ENCODE assay signal across 29 cellular contexts in genomic region chr12:50440288-50440687, GRCh38. TPM values are rescaled to one million over a fixed set of nuclear protein-coding genes. Genes with fewer than 3 reads are reported as not detected.
DNase-seq lines count a peak whose midpoint lies in the region; ATAC-seq and TF ChIP-seq lines count a peak whose summit lies in the region.
"Had no signal": no experiment of that assay in that cellular context is flagged by ENCODE, and none has a peak within 500 bp of the region (broad histone marks: within the 10 kb centered on the region; RNA-seq: fewer than 3 reads in every experiment).

No MANE protein-coding gene starts in this region.

- peaks cover 44% of the 10 kb centered on the region for H3K36me3 ChIP-seq in OCI-LY3 (replicated peaks; ENCODE audit: low read depth, low read length)

- no peak overlapping the region for H3K4me3 Mint-ChIP-seq in T-helper 1 cell treated with Interleukin-12 subunit alpha and Interleukin-12 subunit beta and Interleukin-4 antibody, amounts not matched to agents 30 μg/mL and 1 μg/mL, for 36 hours
- H3K4me3 Mint-ChIP-seq in activated T-cell treated with anti-CD3 and anti-CD28 coated beads, Interleukin-2, amount 50 U/mL, for 72 hours: no peak overlapping the region
- H3K4me3 Mint-ChIP-seq in memory B cell: no peak overlapping the region
- H3K4me3 Mint-ChIP-seq: B cell; CD8-positive, alpha-beta T cell; GM23338; H9 had no signal

- no peak for TF ChIP-seq CTCF in OCI-LY3 (IDR thresholded peaks at IDR 0.05; ENCODE audit: low read depth, low read length)

- no peak for DNase-seq in T-helper 1 cell
- DNase-seq in activated T-cell treated with anti-CD3 and anti-CD28 coated beads, Interleukin-2, amount 50 U/mL, for 72 hours: no peak
- no peak for DNase-seq in activated T-cell treated with anti-CD3 and anti-CD28 coated beads, Interleukin-2, amount 50 U/mL, for 48 hours
- no peak for DNase-seq in memory B cell (ENCODE audit: low spot score in 2 of 2)
- DNase-seq in NCI-H1048 (lab: John Stamatoyannopoulos, UW): no peak
- no peak for DNase-seq in caudate nucleus (lab: John Stamatoyannopoulos, UW)
- DNase-seq: Caco-2; CD8-positive, alpha-beta T cell; H9; NCI-H1092; NCI-H1417 treated with DMSO at 0.1 percent for 48 hours; NCI-H187; NCI-H2081 treated with DMSO at 0.1 percent for 48 hours; NCI-H2171; NCI-H226; NCI-H510A; NCI-H69; SHP77 had no signal

- peak overlapping the region; percentile 0 for H3K27ac ChIP-seq in OCI-LY3 (ENCODE audit: low read length)
- H3K27ac ChIP-seq in caudate nucleus (ENCODE audit: low read depth, low read length): no peak overlapping the region
- H3K27ac ChIP-seq: 22Rv1, C4-2B, HL-60, RWPE1 had no signal

- H3K4me3 ChIP-seq in OCI-LY3 (ENCODE audit: low read length): no peak overlapping the region
- H3K4me3 ChIP-seq: GM23338 had no signal

- no peaks in the 10 kb centered on the region for H3K27me3 ChIP-seq in OCI-LY3 (ENCODE audit: low read depth, low read length)

- no peaks in the 10 kb centered on the region for H3K27me3 Mint-ChIP-seq in T-helper 1 cell treated with Interleukin-12 subunit alpha and Interleukin-12 subunit beta and Interleukin-4 antibody, amounts not matched to agents 30 μg/mL and 1 μg/mL, for 36 hours (ENCODE audit: low read depth)
- H3K27me3 Mint-ChIP-seq in activated T-cell treated with anti-CD3 and anti-CD28 coated beads, Interleukin-2, amount 50 U/mL, for 72 hours (ENCODE audit: low read depth): no peaks in the 10 kb centered on the region
- H3K27me3 Mint-ChIP-seq in memory B cell: no peaks in the 10 kb centered on the region
- H3K27me3 Mint-ChIP-seq: B cell had no signal

- H3K4me1 ChIP-seq in OCI-LY3 (ENCODE audit: low read length): peaks cover 31% of the 10 kb centered on the region
- H3K4me1 ChIP-seq: Caco-2 had no signal

- no peak overlapping the region for H2AFZ ChIP-seq in OCI-LY3 (ENCODE audit: low read depth, low read length)
- H2AFZ ChIP-seq: GM23338 had no signal

- peak overlapping the region; percentile 31 for H3K27ac Mint-ChIP-seq in T-helper 1 cell treated with Interleukin-12 subunit alpha and Interleukin-12 subunit beta and Interleukin-4 antibody, amounts not matched to agents 30 μg/mL and 1 μg/mL, for 36 hours
- H3K27ac Mint-ChIP-seq in activated T-cell treated with anti-CD3 and anti-CD28 coated beads, Interleukin-2, amount 50 U/mL, for 72 hours: peak overlapping the region; percentile 76
- H3K27ac Mint-ChIP-seq in memory B cell: peak overlapping the region; percentile 64
- H3K27ac Mint-ChIP-seq: B cell; CD8-positive, alpha-beta T cell; GM23338; H9 had no signal

- ATAC-seq in activated T-cell treated with anti-CD3 and anti-CD28 coated beads, Interleukin-2, amount 50 U/mL, for 72 hours (replicated peaks in 1 of 2): no peak
- ATAC-seq in memory B cell (ENCODE audit: low read depth): no peak
- ATAC-seq: CD8-positive, alpha-beta T cell; GM23338; Panc1 had no signal

- H3K4me1 Mint-ChIP-seq in T-helper 1 cell treated with Interleukin-12 subunit alpha and Interleukin-12 subunit beta and Interleukin-4 antibody, amounts not matched to agents 30 μg/mL and 1 μg/mL, for 36 hours (ENCODE audit: low read depth): peaks cover 9% of the 10 kb centered on the region
- H3K4me1 Mint-ChIP-seq in activated T-cell treated with anti-CD3 and anti-CD28 coated beads, Interleukin-2, amount 50 U/mL, for 72 hours (ENCODE audit: low read depth): peaks cover 17% of the 10 kb centered on the region
- H3K4me1 Mint-ChIP-seq in memory B cell: peaks cover 3% of the 10 kb centered on the region
- H3K4me1 Mint-ChIP-seq: B cell, GM23338, H9 had no signal

- peaks cover 41% of the 10 kb centered on the region for H3K36me3 Mint-ChIP-seq in T-helper 1 cell treated with Interleukin-12 subunit alpha and Interleukin-12 subunit beta and Interleukin-4 antibody, amounts not matched to agents 30 μg/mL and 1 μg/mL, for 36 hours (ENCODE audit: low read depth)
- peaks cover 3 to 22% of the 10 kb centered on the region in 2 donors for H3K36me3 Mint-ChIP-seq in activated T-cell treated with anti-CD3 and anti-CD28 coated beads, Interleukin-2, amount 50 U/mL, for 72 hours (ENCODE audit: insufficient read depth in 2 of 2)
- H3K36me3 Mint-ChIP-seq in memory B cell: peaks cover 24% of the 10 kb centered on the region

- H4K20me1 ChIP-seq in OCI-LY3 (ENCODE audit: insufficient read depth, low read length): no peaks in the 10 kb centered on the region

- H3K4me2 ChIP-seq in OCI-LY3 (ENCODE audit: low read length): no peak overlapping the region
- H3K4me2 ChIP-seq: GM23338 had no signal

- H3K79me2 ChIP-seq in OCI-LY3 (ENCODE audit: low read length): no peaks in the 10 kb centered on the region

- H3K9me3 ChIP-seq in OCI-LY3 (ENCODE audit: insufficient read depth, low read length): no peaks in the 10 kb centered on the region
- H3K9me3 ChIP-seq: Caco-2 had no signal

- H3K9me3 Mint-ChIP-seq in T-helper 1 cell treated with Interleukin-12 subunit alpha and Interleukin-12 subunit beta and Interleukin-4 antibody, amounts not matched to agents 30 μg/mL and 1 μg/mL, for 36 hours: no peaks in the 10 kb centered on the region
- no peaks in the 10 kb centered on the region for H3K9me3 Mint-ChIP-seq in activated T-cell treated with anti-CD3 and anti-CD28 coated beads, Interleukin-2, amount 50 U/mL, for 72 hours
- no peaks in the 10 kb centered on the region for H3K9me3 Mint-ChIP-seq in memory B cell
- H3K9me3 Mint-ChIP-seq: CD8-positive, alpha-beta T cell; GM23338; H9 had no signal

- no peak overlapping the region for H3K9ac ChIP-seq in OCI-LY3 (ENCODE audit: low read length)

RNA-seq across cellular contexts. Expression of gene LARP4, which starts 39.6 kb away (rescaled TPM):
- total RNA-seq in activated T-cell treated with anti-CD3 and anti-CD28 coated beads, Interleukin-2, amount 50 U/mL, for 72 hours: 10 to 100 TPM; 51.3 to 66.1 TPM

RNA-seq across cellular contexts. Expression of gene FAM186A, which starts 43.9 kb away (rescaled TPM):
- total RNA-seq in activated T-cell treated with anti-CD3 and anti-CD28 coated beads, Interleukin-2, amount 50 U/mL, for 72 hours: not detected
- total RNA-seq: B cell; Caco-2; CD8-positive, alpha-beta T cell; GM23338; H9; OCI-LY7; SK-MEL-5 had no signal
